ENCODE assay signal across 27 cellular contexts in genomic region chr10:79065091-79065551, GRCh38. TPM values are rescaled to one million over a fixed set of nuclear protein-coding genes. Genes with fewer than 3 reads are reported as not detected.
DNase-seq lines count a peak whose midpoint lies in the region; ATAC-seq, FAIRE-seq and TF ChIP-seq lines count a peak whose summit lies in the region.
"Had no signal": no experiment of that assay in that cellular context is flagged by ENCODE, and none has a peak within 500 bp of the region (broad histone marks: within the 10 kb centered on the region; RNA-seq: fewer than 3 reads in every experiment).

No MANE protein-coding gene starts in this region.

- intact Hi-C loops in activated CD4-positive, alpha-beta T cell treated with anti-CD3 and anti-CD28 coated beads, Interleukin-2, amount 10 ng/mL, durations not matched to agents 24 days and 14 days (cut with micrococcal nuclease) = loop anchor here (5.0 to 10.0 kb wide), 5 partner anchors 72 to 1018 kb away; no protein-coding TSS in a partner anchor
- intact Hi-C loops in kidney (cut with DNase I) (loop anchor here (10.0 kb wide), 1 partner anchor 90 kb away; no protein-coding TSS in a partner anchor), psoas muscle (cut with DNase I) (loop anchor here in 1 of 2 donors (5.0 to 10.0 kb wide), 3 partner anchors 132 to 1020 kb away; no protein-coding TSS in a partner anchor), Calu3 (cut with micrococcal nuclease; ENCODE audit: unreplicated experiment) (loop anchor here (5.0 to 10.0 kb wide), 2 partner anchors 630 to 763 kb away; no protein-coding TSS in a partner anchor)

- no peak for ATAC-seq in psoas muscle
- ATAC-seq: activated naive CD4-positive, alpha-beta T cell treated with anti-CD3 and anti-CD28 coated beads, Interleukin-2, amount 50 U/mL, for 72 hours; GM12878; right lobe of liver; stimulated activated naive CD8-positive, alpha-beta T cell treated with anti-CD3 and anti-CD28 coated beads, Interleukin-15, amount 100 ng/mL, for 72 hours had no signal

- H3K9me3 ChIP-seq in kidney (ENCODE audit: control insufficient read depth in 1 of 2, low read length in 2 of 2) (no peaks in the 10 kb centered on the region), psoas muscle (no peaks in the 10 kb centered on the region)
- H3K9me3 ChIP-seq: BE2C, breast epithelium, right lobe of liver had no signal

- H3K9ac ChIP-seq in kidney (ENCODE audit: low read length in 2 of 2) = no peak overlapping the region

- H3K36me3 Mint-ChIP-seq in activated CD4-positive, alpha-beta T cell treated with anti-CD3 and anti-CD28 coated beads, Interleukin-2, amount 10 ng/mL, durations not matched to agents 24 days and 14 days (ENCODE audit: low read depth) = peaks cover 2% of the 10 kb centered on the region
- H3K36me3 Mint-ChIP-seq in Calu3 (ENCODE audit: insufficient read depth, unreplicated experiment) = peaks cover 34% of the 10 kb centered on the region
- H3K36me3 Mint-ChIP-seq: activated CD4-positive, alpha-beta memory T cell treated with anti-CD3 and anti-CD28 coated beads for 36 hours; activated naive CD4-positive, alpha-beta T cell treated with anti-CD3 and anti-CD28 coated beads, Interleukin-2, amount 50 U/mL, for 72 hours had no signal

- H3K27ac ChIP-seq in RWPE1 = peak overlapping the region; percentile 14; the same call in 1 of the 2 replicates
- H3K27ac ChIP-seq in kidney (ENCODE audit: low read depth in 2 of 2, low read length in 2 of 2) = no peak overlapping the region
- no peak overlapping the region for H3K27ac ChIP-seq in psoas muscle
- H3K27ac ChIP-seq: right lobe of liver had no signal

- peaks cover 0 to 6% of the 10 kb centered on the region in 2 donors for H3K4me1 ChIP-seq in kidney (ENCODE audit: control insufficient read depth in 1 of 2, insufficient read depth in 1 of 2, low read depth in 1 of 2, low read length in 2 of 2)
- no peaks in the 10 kb centered on the region for H3K4me1 ChIP-seq in psoas muscle
- H3K4me1 ChIP-seq: BE2C had no signal

- H3K4me3 ChIP-seq in kidney (ENCODE audit: low read length in 2 of 2) (no peak overlapping the region), psoas muscle (no peak overlapping the region)
- H3K4me3 ChIP-seq: breast epithelium, GM12878, right lobe of liver had no signal

- peaks cover 13% of the 10 kb centered on the region for H3K27me3 Mint-ChIP-seq in activated CD4-positive, alpha-beta T cell treated with anti-CD3 and anti-CD28 coated beads, Interleukin-2, amount 10 ng/mL, durations not matched to agents 24 days and 14 days
- peaks cover 18% of the 10 kb centered on the region for H3K27me3 Mint-ChIP-seq in Calu3 (ENCODE audit: unreplicated experiment)
- H3K27me3 Mint-ChIP-seq: activated CD4-positive, alpha-beta memory T cell treated with anti-CD3 and anti-CD28 coated beads for 36 hours; stimulated activated naive CD8-positive, alpha-beta T cell treated with anti-CD3 and anti-CD28 coated beads, Interleukin-15, amount 100 ng/mL, for 72 hours had no signal

- CTCF ChIA-PET in RWPE1 (lab: Yijun Ruan, JAX) = interaction anchor here (0.6 to 0.7 kb wide), 2 partner anchors 286 to 870 kb away, joined by 3 to 4 read pairs; no protein-coding TSS in a partner anchor
- CTCF ChIA-PET in Calu3 (lab: Charles Lee) = no interaction called here

- peaks cover 54% of the 10 kb centered on the region for H3K4me1 Mint-ChIP-seq in activated CD4-positive, alpha-beta T cell treated with anti-CD3 and anti-CD28 coated beads, Interleukin-2, amount 10 ng/mL, durations not matched to agents 24 days and 14 days
- peaks cover under 1% of the 10 kb centered on the region for H3K4me1 Mint-ChIP-seq in Calu3 (ENCODE audit: low read depth, unreplicated experiment)

- no peak overlapping the region for H3K27ac Mint-ChIP-seq in activated CD4-positive, alpha-beta T cell treated with anti-CD3 and anti-CD28 coated beads, Interleukin-2, amount 10 ng/mL, durations not matched to agents 24 days and 14 days
- H3K27ac Mint-ChIP-seq in Calu3 (ENCODE audit: unreplicated experiment) = no peak overlapping the region
- H3K27ac Mint-ChIP-seq: activated CD4-positive, alpha-beta memory T cell treated with anti-CD3 and anti-CD28 coated beads for 36 hours; activated naive CD4-positive, alpha-beta T cell treated with anti-CD3 and anti-CD28 coated beads, Interleukin-2, amount 50 U/mL, for 72 hours had no signal

- 82 to 96% (median 93%) methylated on average over 2 of the region's 2 CpGs for WGBS in psoas muscle, 3 donors

- POLR2A ChIA-PET in RWPE1 (lab: Yijun Ruan, JAX; ENCODE audit: low non-redundant PET) = no interaction called here

- H3K9me3 Mint-ChIP-seq in activated CD4-positive, alpha-beta T cell treated with anti-CD3 and anti-CD28 coated beads, Interleukin-2, amount 10 ng/mL, durations not matched to agents 24 days and 14 days = no peaks in the 10 kb centered on the region
- H3K9me3 Mint-ChIP-seq in Calu3 (ENCODE audit: low read depth, unreplicated experiment) = no peaks in the 10 kb centered on the region
- H3K9me3 Mint-ChIP-seq: activated CD4-positive, alpha-beta memory T cell treated with anti-CD3 and anti-CD28 coated beads for 36 hours; activated naive CD4-positive, alpha-beta T cell treated with anti-CD3 and anti-CD28 coated beads, Interleukin-2, amount 50 U/mL, for 72 hours; stimulated activated naive CD8-positive, alpha-beta T cell treated with anti-CD3 and anti-CD28 coated beads, Interleukin-15, amount 100 ng/mL, for 72 hours had no signal

- H3K36me3 ChIP-seq in kidney (ENCODE audit: control insufficient read depth in 1 of 2, insufficient read depth in 2 of 2, low read length in 2 of 2) (no peaks in the 10 kb centered on the region), psoas muscle (ENCODE audit: insufficient read depth in 1 of 2, low read depth in 1 of 2) (no peaks in the 10 kb centered on the region)
- H3K36me3 ChIP-seq: BE2C, breast epithelium, right lobe of liver had no signal

- no TSS peak for BruUV-seq in Calu3 (replicated peaks; lab: Mats Ljungman, UMichigan)

- TF ChIP-seq CTCF in RWPE1 (conservative IDR thresholded peaks at IDR 0.05; ENCODE audit: low read depth) (no peak), kidney (IDR thresholded peaks at IDR 0.05; ENCODE audit: borderline replicate concordance, extremely low read depth, insufficient read depth) (no peak), psoas muscle (IDR thresholded peaks at IDR 0.05) (no peak), Calu3 (IDR thresholded peaks at IDR 0.05; ENCODE audit: unreplicated experiment) (no peak)

- H3K4me3 Mint-ChIP-seq in activated CD4-positive, alpha-beta T cell treated with anti-CD3 and anti-CD28 coated beads, Interleukin-2, amount 10 ng/mL, durations not matched to agents 24 days and 14 days = peak overlapping the region; percentile 9
- H3K4me3 Mint-ChIP-seq in Calu3 (ENCODE audit: low read depth, unreplicated experiment) = no peak overlapping the region
- H3K4me3 Mint-ChIP-seq: stimulated activated naive CD8-positive, alpha-beta T cell treated with anti-CD3 and anti-CD28 coated beads, Interleukin-15, amount 100 ng/mL, for 72 hours had no signal

- H3K27me3 ChIP-seq in psoas muscle (ENCODE audit: insufficient read depth in 3 of 3, low read length in 2 of 3) = no peaks in the 10 kb centered on the region
- H3K27me3 ChIP-seq: BE2C, breast epithelium, right lobe of liver had no signal

- FAIRE-seq in kidney (lab: Jason Lieb, UNC) = no peak
- FAIRE-seq: frontal cortex, GM12878, HTR-8/SVneo had no signal

- no peak for DNase-seq in activated CD4-positive, alpha-beta T cell treated with anti-CD3 and anti-CD28 coated beads, Interleukin-2, amount 10 ng/mL, durations not matched to agents 24 days and 14 days
- no peak for DNase-seq in activated CD4-positive, alpha-beta T cell treated with anti-CD3 and anti-CD28 coated beads for 4 hours
- DNase-seq in RWPE1 (ENCODE audit: low spot score) = no peak
- DNase-seq in kidney = peak; percentile 49
- peak; percentile 11 to 38 for DNase-seq in psoas muscle
- no peak for DNase-seq in COLO668 (lab: John Stamatoyannopoulos, UW; ENCODE audit: unreplicated experiment)
- no peak for DNase-seq in NCI-H446 (lab: John Stamatoyannopoulos, UW)
- DNase-seq in Calu3 = no peak
- DNase-seq: activated CD4-positive, alpha-beta memory T cell treated with anti-CD3 and anti-CD28 coated beads for 36 hours; activated T-cell treated with anti-CD3 and anti-CD28 coated beads, Interleukin-2, amount 50 U/mL, for 1 hour; BE2C; erythroblast; H7; midbrain; NCI-H1105; NCI-H524; occipital lobe; RPMI8226; stimulated activated CD4-positive, alpha-beta T cell treated with anti-CD3 and anti-CD28 coated beads, Interleukin-1b, Interleukin-23, amount 100 ng/mL, for 48 hours; stimulated activated naive CD8-positive, alpha-beta T cell treated with anti-CD3 and anti-CD28 coated beads, Interleukin-15, amount 100 ng/mL, for 72 hours; SW 1271 had no signal

RNA-seq across cellular contexts. Expression of gene ZMIZ1, which starts 3.6 kb away (rescaled TPM):
- 66.3 and 71.7 TPM in 2 replicates for total RNA-seq in activated CD4-positive, alpha-beta T cell treated with anti-CD3 and anti-CD28 coated beads, Interleukin-2, amount 10 ng/mL, durations not matched to agents 24 days and 14 days
- total RNA-seq in kidney (97.6 TPM), psoas muscle (10 to 100 TPM; 30.0 to 37.6 (median 35.4) TPM), Calu3 (2022) (20.3 and 23.5 TPM in 2 replicates)
- polyA plus RNA-seq in kidney (ENCODE audit: insufficient read depth, low read depth, low replicate concordance) (14.2 TPM), psoas muscle (10 to 100 TPM; 10.4 to 24.3 (median 22.0) TPM)

Comparison
In these comparisons a context has a peak if more than half of its experiments do, and no peak if none do; other contexts are left out.
1. DNase-seq: peak in kidney (single experiment) and psoas muscle (2 of 2); none in activated CD4-positive, alpha-beta T cell treated with anti-CD3 and anti-CD28 coated beads, Interleukin-2, amount 10 ng/mL, durations not matched to agents 24 days and 14 days (single experiment), activated CD4-positive, alpha-beta T cell treated with anti-CD3 and anti-CD28 coated beads for 4 hours (0 of 2), RWPE1 (single experiment), COLO668 (single experiment), NCI-H446 (0 of 2) and Calu3 (single experiment).